In genomic region chr9:136963751-136964150, GRCh38 we compare ENCODE assay signal across 2 cellular contexts.
TF ChIP-seq lines count a peak whose summit lies in the region.

No MANE protein-coding gene starts in this region.

TF ChIP-seq in HCT116, 20 proteins besides CTCF, POLR2A, EP300 and RAD21:
- TF ChIP-seq SIN3A (IDR thresholded peaks at IDR 0.05; ENCODE audit: low read depth) (no peak), MAX (IDR thresholded peaks at IDR 0.05) (no peak), CBX3 (IDR thresholded peaks at IDR 0.05; ENCODE audit: low read depth) (no peak), POLR2AphosphoS5 (IDR thresholded peaks at IDR 0.05; ENCODE audit: low read depth, low read length) (no peak), ZBTB33 (IDR thresholded peaks at IDR 0.05; ENCODE audit: extremely low read depth, insufficient replicate concordance, low read length) (no peak), REST (IDR thresholded peaks at IDR 0.05; ENCODE audit: low read depth) (no peak), ATF3 (IDR thresholded peaks at IDR 0.05) (no peak), SP1 (IDR thresholded peaks at IDR 0.05; ENCODE audit: low read depth) (no peak), EZH2phosphoT487 (IDR thresholded peaks at IDR 0.05; ENCODE audit: borderline replicate concordance) (no peak), TCF7L2 (IDR thresholded peaks at IDR 0.05; ENCODE audit: borderline replicate concordance, extremely low read depth, insufficient read depth, insufficient read length) (no peak), YY1 (IDR thresholded peaks at IDR 0.05; ENCODE audit: extremely low read depth, insufficient replicate concordance, low read depth, low read length) (no peak), CEBPB (IDR thresholded peaks at IDR 0.05; ENCODE audit: low read depth) (no peak), ELF1 (IDR thresholded peaks at IDR 0.05; ENCODE audit: borderline replicate concordance, low read depth) (no peak), SRF (IDR thresholded peaks at IDR 0.05; ENCODE audit: low read depth) (no peak), EGR1 (IDR thresholded peaks at IDR 0.05; ENCODE audit: low read depth) (no peak)

TF ChIP-seq in H1, 55 proteins besides CTCF, POLR2A, EP300 and RAD21:
- TF ChIP-seq HDAC2 (IDR thresholded peaks at IDR 0.05; ENCODE audit: borderline replicate concordance in 1 of 2, low read depth in 2 of 2, low read length in 2 of 2) (no peak), MAX (IDR thresholded peaks at IDR 0.05) (no peak), SP2 (IDR thresholded peaks at IDR 0.05; ENCODE audit: low read length) (no peak), BRCA1 (IDR thresholded peaks at IDR 0.05; ENCODE audit: low read depth, low read length) (no peak), JUN (IDR thresholded peaks at IDR 0.05; ENCODE audit: low read depth, low read length) (no peak), ZNF274 (IDR thresholded peaks at IDR 0.05; ENCODE audit: borderline replicate concordance, extremely low read depth, low read length) (no peak), FOSL1 (IDR thresholded peaks at IDR 0.05; ENCODE audit: insufficient read depth, low read depth, low read length) (no peak), TBP (IDR thresholded peaks at IDR 0.05; ENCODE audit: low read depth, low read length) (no peak), KDM4A (IDR thresholded peaks at IDR 0.05; ENCODE audit: low read depth, low read length, severe bottlenecking) (no peak), RXRA (IDR thresholded peaks at IDR 0.05; ENCODE audit: insufficient read depth, low read depth, low read length) (no peak), EZH2 (IDR thresholded peaks at IDR 0.05; ENCODE audit: low read depth, low read length, severe bottlenecking) (no peak), TCF12 (IDR thresholded peaks at IDR 0.05; ENCODE audit: low read depth, low read length) (no peak), CTBP2 (IDR thresholded peaks at IDR 0.05; ENCODE audit: borderline replicate concordance, insufficient read depth, insufficient read length, low read length) (no peak), KDM1A (IDR thresholded peaks at IDR 0.05; ENCODE audit: borderline replicate concordance, low read length) (no peak), E2F6 (IDR thresholded peaks at IDR 0.05) (no peak), RBBP5 (IDR thresholded peaks at IDR 0.05; ENCODE audit: borderline replicate concordance, low read depth, low read length) (no peak), SIN3A (conservative IDR thresholded peaks at IDR 0.05 in 1 of 2, IDR thresholded peaks at IDR 0.05 in 1 of 2; ENCODE audit: low read depth in 1 of 2, low read length in 2 of 2) (no peak), KDM5A (IDR thresholded peaks at IDR 0.05; ENCODE audit: low read length) (no peak), MAFK (IDR thresholded peaks at IDR 0.05; ENCODE audit: low read depth, low read length) (no peak)
